Comparison of ENCODE assay signal across 33 cellular contexts in the genomic region with DNA sequence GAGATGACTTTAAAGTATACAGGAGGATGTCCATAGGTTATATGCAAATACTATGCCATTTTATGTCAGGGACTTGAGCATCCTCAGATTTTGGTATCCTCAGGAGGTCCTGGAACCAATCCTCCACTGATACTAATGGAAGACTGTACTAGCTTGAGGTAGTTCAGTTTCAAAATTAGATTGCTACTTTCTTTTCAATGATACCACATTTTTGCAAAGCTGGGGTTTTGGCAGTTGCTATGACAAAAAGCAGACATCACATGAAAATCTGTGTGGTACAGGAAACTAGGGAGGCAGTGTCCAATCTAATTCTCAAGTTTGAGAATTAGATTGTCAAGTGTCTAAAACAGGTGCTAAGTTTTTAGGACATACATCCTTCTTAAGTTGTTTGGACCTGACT.
"Had no signal": no experiment of that assay in that cellular context is flagged by ENCODE, and none has a peak within 500 bp of the region (broad histone marks: within the 10 kb centered on the region; RNA-seq: fewer than 3 reads in every experiment).

No MANE protein-coding gene starts in this region.

- H3K27me3 Mint-ChIP-seq: activated B cell treated with CpG ODN at 0.5 μM for 24 hours; activated CD4-positive, alpha-beta memory T cell treated with anti-CD3 and anti-CD28 coated beads for 36 hours; activated naive CD4-positive, alpha-beta T cell treated with anti-CD3 and anti-CD28 coated beads, Interleukin-2, amount 10 ng/mL, durations not matched to agents 7 days and 5 days; activated naive CD8-positive, alpha-beta T cell; activated naive CD8-positive, alpha-beta T cell treated with anti-CD3 and anti-CD28 coated beads, Interleukin-2, amount 50 U/mL, for 24 hours; brain had no signal

- DNase-seq: activated B cell treated with CpG ODN at 0.5 μM for 24 hours; activated CD4-positive, alpha-beta memory T cell treated with anti-CD3 and anti-CD28 coated beads for 36 hours; activated CD4-positive, alpha-beta T cell treated with anti-CD3 and anti-CD28 coated beads for 4 hours; activated CD4-positive, alpha-beta T cell treated with anti-CD3 and anti-CD28 coated beads, Interleukin-2, amount 50 U/mL, for 1 hour; activated CD4-positive, CD25-positive, alpha-beta regulatory T cell treated with anti-CD3 and anti-CD28 coated beads, Interleukin-2, amount 50 U/mL, for 72 hours; activated CD8-positive, alpha-beta memory T cell treated with anti-CD3 and anti-CD28 coated beads, Interleukin-2, amount 50 U/mL, for 4 hours; activated effector memory CD4-positive, alpha-beta T cell treated with Interleukin-2 at 50 U/mL for 16 hours; activated naive CD4-positive, alpha-beta T cell treated with anti-CD3 and anti-CD28 coated beads, Interleukin-2, amount 10 ng/mL, durations not matched to agents 7 days and 5 days; activated naive CD8-positive, alpha-beta T cell treated with anti-CD3 and anti-CD28 coated beads, Interleukin-2, amount 50 U/mL, for 24 hours; activated T-cell treated with anti-CD3 and anti-CD28 coated beads for 4 hours; activated T-cell treated with anti-CD3 and anti-CD28 coated beads, Interleukin-2, amount 50 U/mL, for 4 hours; anterior cingulate cortex; caudate nucleus; cerebellar nuclear complex; Karpas-422; NCI-H1048; NCI-H1105 treated with DMSO at 0.1 percent for 48 hours; NCI-H1436; NCI-H1694; NCI-H1930; NCI-H2081 treated with DMSO at 0.1 percent for 48 hours; NCI-H226; NCI-H524 treated with DMSO at 0.1 percent for 48 hours; SHP77; SJCRH30; SW 1271; T-helper 1 cell; T-helper 9 cell had no signal

- ATAC-seq: activated naive CD8-positive, alpha-beta T cell treated with anti-CD3 and anti-CD28 coated beads, Interleukin-2, amount 50 U/mL, for 24 hours; activated T-cell treated with anti-CD3 and anti-CD28 coated beads, Interleukin-2, amount 50 U/mL, for 4 hours; Panc1 had no signal

- H3K4me1 Mint-ChIP-seq: activated naive CD4-positive, alpha-beta T cell treated with anti-CD3 and anti-CD28 coated beads, Interleukin-2, amount 10 ng/mL, durations not matched to agents 7 days and 5 days had no signal

- H3K27ac Mint-ChIP-seq: activated B cell treated with CpG ODN at 0.5 μM for 24 hours; activated CD4-positive, alpha-beta memory T cell treated with anti-CD3 and anti-CD28 coated beads for 36 hours; activated naive CD4-positive, alpha-beta T cell treated with anti-CD3 and anti-CD28 coated beads, Interleukin-2, amount 10 ng/mL, durations not matched to agents 7 days and 5 days; activated naive CD8-positive, alpha-beta T cell; activated naive CD8-positive, alpha-beta T cell treated with anti-CD3 and anti-CD28 coated beads, Interleukin-2, amount 50 U/mL, for 24 hours; activated T-helper 1 cell treated with anti-CD3 and anti-CD28 coated beads, Interleukin-12 subunit alpha, Interleukin-12 subunit beta, Interleukin-2, Interleukin-4 antibody, amounts not matched to agents 30 ng/mL and 10 ng/mL and 1 ng/mL, durations not matched to agents 14 hours and 24 hours and 36 hours; brain had no signal

- FAIRE-seq: bronchial epithelial cell had no signal

- H3K4me3 Mint-ChIP-seq: activated B cell treated with CpG ODN at 0.5 μM for 24 hours; activated CD4-positive, alpha-beta memory T cell treated with anti-CD3 and anti-CD28 coated beads for 36 hours; activated naive CD4-positive, alpha-beta T cell treated with anti-CD3 and anti-CD28 coated beads, Interleukin-2, amount 10 ng/mL, durations not matched to agents 7 days and 5 days; activated naive CD8-positive, alpha-beta T cell; activated naive CD8-positive, alpha-beta T cell treated with anti-CD3 and anti-CD28 coated beads, Interleukin-2, amount 50 U/mL, for 24 hours; activated T-cell treated with anti-CD3 and anti-CD28 coated beads, Interleukin-2, amount 50 U/mL, for 4 hours; activated T-helper 1 cell treated with anti-CD3 and anti-CD28 coated beads, Interleukin-12 subunit alpha, Interleukin-12 subunit beta, Interleukin-2, Interleukin-4 antibody, amounts not matched to agents 30 ng/mL and 10 ng/mL and 1 ng/mL, durations not matched to agents 14 hours and 24 hours and 36 hours; brain had no signal
